17 cellular contexts compared by ENCODE assay signal in the genomic region with DNA sequence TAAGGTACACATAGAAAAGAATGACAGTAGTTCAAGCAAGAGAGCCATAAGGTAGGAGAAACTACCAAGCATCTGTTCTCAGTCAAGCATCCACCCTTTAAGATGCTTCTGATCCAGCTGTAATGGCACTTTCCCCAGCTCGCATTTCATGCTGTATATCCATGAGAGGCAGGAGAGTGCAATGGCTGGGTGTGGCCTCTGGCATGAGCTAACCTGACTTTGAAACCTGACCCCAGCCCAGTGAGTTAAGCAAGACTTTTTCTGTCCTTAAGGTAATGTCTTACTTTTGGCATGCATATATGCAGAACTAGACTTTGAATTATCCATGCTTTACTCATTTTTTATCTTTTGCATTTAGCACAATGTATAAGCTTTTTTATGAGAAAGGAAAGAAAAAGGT.
A peak's percentile ranks its signal among the peaks of the same experiment; 100 is the strongest.
DNase-seq lines count a peak whose midpoint lies in the region; ATAC-seq and TF ChIP-seq lines count a peak whose summit lies in the region.
"Had no signal": no experiment of that assay in that cellular context is flagged by ENCODE, and none has a peak within 500 bp of the region (broad histone marks: within the 10 kb centered on the region; RNA-seq: fewer than 3 reads in every experiment).

No MANE protein-coding gene starts in this region.

- no peak overlapping the region for H3K4me3 Mint-ChIP-seq in endodermal cell
- no peak overlapping the region for H3K4me3 Mint-ChIP-seq in stimulated activated memory B cell treated with anti-CD40 and anti-IgM and Interleukin-4, amounts not matched to agents 10 μg/mL and 1 μg/mL and 100 μg/mL, for 72 hours
- H3K4me3 Mint-ChIP-seq: activated CD4-positive, alpha-beta T cell treated with anti-CD3 and anti-CD28 coated beads, Interleukin-2, amount 10 ng/mL, durations not matched to agents 24 days and 14 days; B cell had no signal

- H3K27me3 ChIP-seq in endodermal cell (ENCODE audit: control insufficient read depth, insufficient read depth, low read length, poor library complexity, severe bottlenecking) (no peaks in the 10 kb centered on the region), vagina (no peaks in the 10 kb centered on the region)

- H3K4me1 Mint-ChIP-seq in endodermal cell = no peaks in the 10 kb centered on the region
- H3K4me1 Mint-ChIP-seq in stimulated activated memory B cell treated with anti-CD40 and anti-IgM and Interleukin-4, amounts not matched to agents 10 μg/mL and 1 μg/mL and 100 μg/mL, for 72 hours = no peaks in the 10 kb centered on the region
- H3K4me1 Mint-ChIP-seq: activated CD4-positive, alpha-beta T cell treated with anti-CD3 and anti-CD28 coated beads, Interleukin-2, amount 10 ng/mL, durations not matched to agents 24 days and 14 days; B cell had no signal

- peaks cover 7% of the 10 kb centered on the region for H3K9me3 Mint-ChIP-seq in endodermal cell
- no peaks in the 10 kb centered on the region for H3K9me3 Mint-ChIP-seq in stimulated activated memory B cell treated with anti-CD40 and anti-IgM and Interleukin-4, amounts not matched to agents 10 μg/mL and 1 μg/mL and 100 μg/mL, for 72 hours
- H3K9me3 Mint-ChIP-seq: activated CD4-positive, alpha-beta T cell treated with anti-CD3 and anti-CD28 coated beads, Interleukin-2, amount 10 ng/mL, durations not matched to agents 24 days and 14 days had no signal

- H3K4me1 ChIP-seq in endodermal cell (ENCODE audit: control insufficient read depth, insufficient read depth, low read length) = no peaks in the 10 kb centered on the region
- H3K4me1 ChIP-seq in vagina = no peaks in the 10 kb centered on the region

- peak; percentile 20 for DNase-seq in HEK293T (ENCODE audit: extremely low spot score)
- peak; percentile 92 for DNase-seq in NCI-H524 treated with DMSO at 0.1 percent for 48 hours (lab: John Stamatoyannopoulos, UW)
- DNase-seq in endodermal cell = peak; percentile 66
- no peak for DNase-seq in vagina (ENCODE audit: extremely low spot score in 2 of 2)
- no peak for DNase-seq in Right ventricle myocardium inferior (ENCODE audit: missing footprints)
- no peak for DNase-seq in foreskin melanocyte
- DNase-seq: activated CD4-positive, alpha-beta T cell treated with anti-CD3 and anti-CD28 coated beads, Interleukin-2, amount 10 ng/mL, durations not matched to agents 24 days and 14 days; activated CD8-positive, alpha-beta memory T cell treated with anti-CD3 and anti-CD28 coated beads, Interleukin-2, amount 50 U/mL, for 48 hours; amygdala; cerebellar nuclear complex; effector memory CD4-positive, alpha-beta T cell; NCI-H1694 treated with DMSO at 0.1 percent for 48 hours; NCI-H774 had no signal

- no peak for TF ChIP-seq CTCF in endodermal cell (conservative IDR thresholded peaks at IDR 0.05)
- no peak for TF ChIP-seq CTCF in vagina (IDR thresholded peaks at IDR 0.05)

- no peaks in the 10 kb centered on the region for H3K27me3 Mint-ChIP-seq in endodermal cell (ENCODE audit: insufficient read depth)
- no peaks in the 10 kb centered on the region for H3K27me3 Mint-ChIP-seq in stimulated activated memory B cell treated with anti-CD40 and anti-IgM and Interleukin-4, amounts not matched to agents 10 μg/mL and 1 μg/mL and 100 μg/mL, for 72 hours
- H3K27me3 Mint-ChIP-seq: activated CD4-positive, alpha-beta T cell treated with anti-CD3 and anti-CD28 coated beads, Interleukin-2, amount 10 ng/mL, durations not matched to agents 24 days and 14 days; B cell had no signal

- peaks cover 6% of the 10 kb centered on the region for H3K9me3 ChIP-seq in endodermal cell (ENCODE audit: control insufficient read depth, low read length)
- H3K9me3 ChIP-seq in vagina = no peaks in the 10 kb centered on the region

- POLR2A ChIA-PET in HEK293T (lab: Yijun Ruan, JAX) = no interaction called here

- H3K4me3 ChIP-seq in endodermal cell (ENCODE audit: low read length) (no peak overlapping the region), vagina (no peak overlapping the region)

- H3K36me3 ChIP-seq in endodermal cell (ENCODE audit: control insufficient read depth, insufficient read depth, low read length) (no peaks in the 10 kb centered on the region), vagina (no peaks in the 10 kb centered on the region)

- peak; percentile 36 for ATAC-seq in stimulated activated memory B cell treated with anti-CD40 and anti-IgM and Interleukin-4, amounts not matched to agents 10 μg/mL and 1 μg/mL and 100 μg/mL, for 72 hours
- no peak for ATAC-seq in Right ventricle myocardium inferior
- ATAC-seq: HepG2, left lobe of liver had no signal

- peaks cover 2% of the 10 kb centered on the region for H3K36me3 Mint-ChIP-seq in endodermal cell (ENCODE audit: low read depth)
- no peaks in the 10 kb centered on the region for H3K36me3 Mint-ChIP-seq in stimulated activated memory B cell treated with anti-CD40 and anti-IgM and Interleukin-4, amounts not matched to agents 10 μg/mL and 1 μg/mL and 100 μg/mL, for 72 hours

- no peak for TF ChIP-seq POLR2A in vagina (IDR thresholded peaks at IDR 0.05)

- intact Hi-C loops in vagina (cut with DNase I) = no loop called here
- intact Hi-C loops in Right ventricle myocardium inferior (cut with DNase I) = no loop called here

- no peak overlapping the region for H3K27ac Mint-ChIP-seq in endodermal cell
- H3K27ac Mint-ChIP-seq in stimulated activated memory B cell treated with anti-CD40 and anti-IgM and Interleukin-4, amounts not matched to agents 10 μg/mL and 1 μg/mL and 100 μg/mL, for 72 hours = no peak overlapping the region
- H3K27ac Mint-ChIP-seq: activated CD4-positive, alpha-beta T cell treated with anti-CD3 and anti-CD28 coated beads, Interleukin-2, amount 10 ng/mL, durations not matched to agents 24 days and 14 days; B cell had no signal

- CTCF ChIA-PET in HEK293T (lab: Yijun Ruan, JAX) = no interaction called here

- 72% methylated on average over 1 of the region's 1 CpG; no CpG with 5 or more reads in 1 of the 2 experiments for WGBS in endodermal cell (ENCODE audit: insufficient coverage in 1 of 2, insufficient read length in 1 of 2), 2 experiments

- H3K9ac ChIP-seq in endodermal cell (ENCODE audit: extremely low read depth, low read length, poor library complexity, severe bottlenecking) = no peak overlapping the region

- no peak overlapping the region for H3K27ac ChIP-seq in endodermal cell (ENCODE audit: low read depth, low read length)
- H3K27ac ChIP-seq in vagina = no peak overlapping the region

TF ChIP-seq in HEK293T, 16 proteins besides CTCF, POLR2A, EP300 and RAD21:
- TF ChIP-seq L3MBTL2 (conservative IDR thresholded peaks at IDR 0.05) (no peak), ELF4 (IDR thresholded peaks at IDR 0.05) (no peak), NFRKB (IDR thresholded peaks at IDR 0.05) (no peak), LEF1 (IDR thresholded peaks at IDR 0.05; ENCODE audit: borderline replicate concordance) (no peak), BHLHE40 (IDR thresholded peaks at IDR 0.05; ENCODE audit: borderline replicate concordance) (no peak), CTBP1 (IDR thresholded peaks at IDR 0.05; ENCODE audit: borderline replicate concordance) (no peak), ARNT (IDR thresholded peaks at IDR 0.05) (no peak), TARDBP (IDR thresholded peaks at IDR 0.05) (no peak)
- TF ChIP-seq, protein P1, sequence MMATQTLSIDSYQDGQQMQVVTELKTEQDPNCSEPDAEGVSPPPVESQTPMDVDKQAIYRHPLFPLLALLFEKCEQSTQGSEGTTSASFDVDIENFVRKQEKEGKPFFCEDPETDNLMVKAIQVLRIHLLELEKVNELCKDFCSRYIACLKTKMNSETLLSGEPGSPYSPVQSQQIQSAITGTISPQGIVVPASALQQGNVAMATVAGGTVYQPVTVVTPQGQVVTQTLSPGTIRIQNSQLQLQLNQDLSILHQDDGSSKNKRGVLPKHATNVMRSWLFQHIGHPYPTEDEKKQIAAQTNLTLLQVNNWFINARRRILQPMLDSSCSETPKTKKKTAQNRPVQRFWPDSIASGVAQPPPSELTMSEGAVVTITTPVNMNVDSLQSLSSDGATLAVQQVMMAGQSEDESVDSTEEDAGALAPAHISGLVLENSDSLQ (IDR thresholded peaks at IDR 0.05) = no peak

Comparison
In these comparisons a context has a peak if more than half of its experiments do, and no peak if none do; other contexts are left out.
1. DNase-seq: peak in HEK293T (single experiment), NCI-H524 treated with DMSO at 0.1 percent for 48 hours (single experiment) and endodermal cell (single experiment); none in vagina (0 of 2), Right ventricle myocardium inferior (single experiment) and foreskin melanocyte (single experiment).